13 cellular contexts compared by ENCODE assay signal in the genomic region with DNA sequence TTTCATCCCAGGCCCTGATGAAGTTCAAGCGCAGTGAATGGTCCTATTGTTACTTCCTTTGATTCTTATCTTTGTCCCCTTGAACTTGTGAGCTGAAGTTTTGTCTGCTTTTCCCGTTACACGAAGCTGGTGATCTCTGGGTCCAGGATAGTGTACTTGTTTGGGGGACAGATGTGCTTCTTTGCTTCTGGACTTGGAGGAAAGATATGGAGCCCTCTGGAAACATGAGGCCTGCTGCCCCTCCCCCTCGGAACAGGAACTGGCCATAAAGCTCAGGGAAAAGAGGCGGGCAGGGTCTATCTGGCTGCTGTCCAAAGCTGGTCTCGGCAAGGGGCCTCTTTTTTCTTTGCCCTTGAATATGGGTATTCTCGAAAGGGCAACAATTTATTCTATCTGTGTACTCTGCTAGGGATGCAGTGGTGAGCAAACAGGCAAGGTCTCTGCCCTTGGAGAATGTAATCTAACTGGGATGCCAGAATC. TPM values are rescaled to one million over a fixed set of nuclear protein-coding genes. Genes with fewer than 3 reads are reported as not detected.
DNase-seq lines count a peak whose midpoint lies in the region; ATAC-seq and TF ChIP-seq lines count a peak whose summit lies in the region.
"Had no signal": no experiment of that assay in that cellular context is flagged by ENCODE, and none has a peak within 500 bp of the region (broad histone marks: within the 10 kb centered on the region; RNA-seq: fewer than 3 reads in every experiment).

No MANE protein-coding gene starts in this region.

- H3K36me3 Mint-ChIP-seq in MCF 10A (ENCODE audit: insufficient read depth, unreplicated experiment), result peaks cover 20% of the 10 kb centered on the region
- H3K36me3 Mint-ChIP-seq in T-cell, result no peaks in the 10 kb centered on the region

- ATAC-seq in T-cell (replicated peaks in 1 of 4), result no peak
- ATAC-seq in left lobe of liver, result peak; percentile 64
- ATAC-seq in HG03095 (IDR thresholded peaks at IDR 0.05; ENCODE audit: unreplicated experiment), result no peak
- ATAC-seq: heart right ventricle had no signal

- intact Hi-C loops in MCF 10A (cut with micrococcal nuclease), result no loop called here
- intact Hi-C loops in breast epithelium (cut with DNase I; ENCODE audit: low total_unique reads), result no loop called here

- TF ChIP-seq POLR2A in breast epithelium (IDR thresholded peaks at IDR 0.05), result no peak

- no TSS peak for BruUV-seq in MCF 10A (replicated peaks; lab: Mats Ljungman, UMichigan)

- H3K4me3 ChIP-seq in breast epithelium, result no peak overlapping the region
- H3K4me3 ChIP-seq: heart right ventricle, ovary, SK-N-MC had no signal

- DNase-seq in MCF 10A (ENCODE audit: unreplicated experiment) (no peak), breast epithelium (ENCODE audit: low spot score in 2 of 2) (no peak), T-cell (no peak), left lobe of liver (ENCODE audit: low spot score) (no peak), kidney tubule cell (ENCODE audit: low spot score) (no peak), GM10248 (ENCODE audit: extremely low spot score) (no peak), OCI-M2 (lab: John Stamatoyannopoulos, UW; ENCODE audit: unreplicated experiment) (no peak)
- DNase-seq: activated CD4-positive, alpha-beta T cell treated with anti-CD3 and anti-CD28 coated beads for 1 hour; heart right ventricle; NCI-H1048; ovary had no signal

- POLR2A ChIA-PET in MCF 10A (lab: Yijun Ruan, JAX) (interaction anchor here (0.8 to 1.0 kb wide), 2 partner anchors 10 to 38 kb away, joined by 3 to 5 read pairs; no protein-coding TSS in a partner anchor), T-cell (lab: Charles Lee) (no interaction called here), GM10248 (lab: Yijun Ruan, JAX) (no interaction called here)

- peaks cover 14% of the 10 kb centered on the region for H3K4me1 Mint-ChIP-seq in MCF 10A (ENCODE audit: insufficient read depth, unreplicated experiment)
- H3K4me1 Mint-ChIP-seq in T-cell, result peaks cover 29 to 40% (median 40%) of the 10 kb centered on the region in 3 donors

- H3K9me3 Mint-ChIP-seq in MCF 10A (ENCODE audit: unreplicated experiment), result no peaks in the 10 kb centered on the region
- no peaks in the 10 kb centered on the region for H3K9me3 Mint-ChIP-seq in T-cell

- H3K9me3 ChIP-seq in breast epithelium, result no peaks in the 10 kb centered on the region
- H3K9me3 ChIP-seq: ovary had no signal

- H3K4me3 Mint-ChIP-seq in MCF 10A (ENCODE audit: unreplicated experiment), result no peak overlapping the region
- H3K4me3 Mint-ChIP-seq in T-cell, result no peak overlapping the region

- H3K27me3 ChIP-seq in breast epithelium, result no peaks in the 10 kb centered on the region
- H3K27me3 ChIP-seq: heart right ventricle, ovary had no signal

- CTCF ChIA-PET in MCF 10A (lab: Yijun Ruan, JAX), result interaction anchor here (0.6 kb wide), 2 partner anchors 377 to 640 kb away, joined by 3 read pairs; no protein-coding TSS in a partner anchor
- CTCF ChIA-PET in T-cell (lab: Charles Lee), result no interaction called here
- CTCF ChIA-PET in GM10248 (lab: Yijun Ruan, JAX), result interaction anchor here (1.3 to 2.0 kb wide), 3 partner anchors 10 to 33 kb away, joined by 3 to 8 read pairs (median 7); no protein-coding TSS in a partner anchor

- H3K27ac Mint-ChIP-seq in MCF 10A (ENCODE audit: low read depth, unreplicated experiment) (peak overlapping the region; percentile 68), T-cell (peak overlapping the region; percentile 1 to 14)

- H3K27ac ChIP-seq in breast epithelium, result peak overlapping the region in 1 of 2 donors; percentile 41
- H3K27ac ChIP-seq: ovary, SK-N-MC had no signal

- no peak for TF ChIP-seq CTCF in MCF 10A (IDR thresholded peaks at IDR 0.05; ENCODE audit: unreplicated experiment)
- no peak for TF ChIP-seq CTCF in breast epithelium (IDR thresholded peaks at IDR 0.05)
- no peak for TF ChIP-seq CTCF in GM10248 (IDR thresholded peaks at IDR 0.05; ENCODE audit: control extremely low read depth, extremely low read depth, low read depth, missing control alignments)

- H3K36me3 ChIP-seq in breast epithelium, result no peaks in the 10 kb centered on the region
- H3K36me3 ChIP-seq: heart right ventricle, ovary had no signal

- H3K4me1 ChIP-seq in breast epithelium, result no peaks in the 10 kb centered on the region

- no peaks in the 10 kb centered on the region for H3K27me3 Mint-ChIP-seq in MCF 10A (ENCODE audit: insufficient read depth, unreplicated experiment)
- no peaks in the 10 kb centered on the region for H3K27me3 Mint-ChIP-seq in T-cell

RNA-seq across cellular contexts. Expression of a gene that starts 47.6 kb away (rescaled TPM):
- total RNA-seq in MCF 10A (2022), result 4.2 and 10.2 TPM in 2 replicates
- total RNA-seq in breast epithelium, result 10 to 100 TPM; 29.9 to 73.5 (median 58.7) TPM
- total RNA-seq in T-cell, result 10 to 100 TPM; 45.8 to 56.1 (median 49.2) TPM
- 292 TPM for total RNA-seq in left lobe of liver

RNA-seq across cellular contexts. Expression of a gene that starts 53.5 kb away (rescaled TPM):
- total RNA-seq in MCF 10A (2022) (27.3 and 32.2 TPM in 2 replicates), breast epithelium (10 to 100 TPM in 2 of 3 donors, 1 to 10 TPM in 1; 4.0 to 14.4 (median 10.4) TPM), T-cell (10 to 100 TPM; 11.8 to 21.2 (median 17.7) TPM), left lobe of liver (6.7 TPM)

Comparison
In these comparisons a context has a peak if more than half of its experiments do, and no peak if none do; other contexts are left out.
1. CTCF ChIA-PET loops: an anchor here in MCF 10A (0.6 kb wide) and GM10248 (1.3 to 2.0 kb wide); none called in T-cell.